Comparison of ENCODE assay signal across 26 cellular contexts in the genomic region with DNA sequence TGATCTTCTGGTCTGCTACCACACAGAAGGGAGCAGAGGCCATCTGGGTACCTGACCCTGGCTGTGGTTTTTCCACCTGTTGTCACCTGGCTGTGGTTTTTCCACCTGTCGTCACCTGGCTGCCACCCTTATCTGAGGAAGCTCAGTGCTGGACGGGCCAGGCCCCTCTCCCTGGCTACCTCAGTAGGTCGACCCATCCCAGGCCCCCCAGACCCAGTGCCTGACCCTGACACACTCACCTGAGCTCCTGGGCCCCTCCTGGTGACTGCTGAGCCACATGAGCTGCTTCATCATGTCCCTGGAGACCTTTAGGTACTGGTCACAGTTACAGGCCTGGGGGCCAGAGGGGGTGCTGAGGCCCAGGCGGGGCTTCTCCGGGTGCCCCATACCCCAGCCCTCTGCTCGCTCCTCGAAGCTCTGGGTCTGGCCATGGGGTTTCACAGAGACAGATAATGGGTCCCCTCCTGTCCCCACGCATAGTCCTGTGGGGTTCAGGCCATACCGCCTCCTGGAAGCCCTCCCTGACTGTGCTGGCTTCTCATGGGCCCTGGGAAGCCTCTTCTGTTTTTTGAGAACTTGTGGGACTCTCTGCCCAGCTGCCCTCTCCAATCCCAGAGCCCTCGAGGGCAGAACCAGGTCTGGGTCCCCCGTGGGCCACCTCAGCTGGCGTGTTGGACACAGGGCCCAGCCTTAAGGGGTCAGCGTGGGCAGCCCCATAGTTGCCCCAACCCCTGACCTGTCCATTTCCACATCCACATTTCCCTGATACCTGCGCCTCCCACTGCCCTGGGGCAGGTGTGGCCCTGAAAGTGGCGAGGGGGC. TPM values are rescaled to one million over a fixed set of nuclear protein-coding genes. Genes with fewer than 3 reads are reported as not detected.
DNase-seq lines count a peak whose midpoint lies in the region; ATAC-seq, FAIRE-seq and TF ChIP-seq lines count a peak whose summit lies in the region.
"Had no signal": no experiment of that assay in that cellular context is flagged by ENCODE, and none has a peak within 500 bp of the region (broad histone marks: within the 10 kb centered on the region; RNA-seq: fewer than 3 reads in every experiment).

No MANE protein-coding gene starts in this region.

- H3K9me3 ChIP-seq in left ventricle myocardium inferior (replicated peaks) (no peaks in the 10 kb centered on the region), heart left ventricle (no peaks in the 10 kb centered on the region), RWPE2 (ENCODE audit: severe bottlenecking) (no peaks in the 10 kb centered on the region), kidney (ENCODE audit: control insufficient read depth in 1 of 2, low read length in 2 of 2) (no peaks in the 10 kb centered on the region), upper lobe of left lung (no peaks in the 10 kb centered on the region)
- H3K9me3 ChIP-seq: MG63, right atrium auricular region, SJSA1 had no signal

- DNase-seq in left ventricle myocardium inferior (peak; percentile 11), heart left ventricle (no peak), RWPE2 (ENCODE audit: low spot score) (peak; percentile 41), kidney (peak; percentile 70), upper lobe of left lung (peak; percentile 18 to 57)
- DNase-seq: activated CD4-positive, alpha-beta T cell treated with anti-CD3 and anti-CD28 coated beads for 1 hour; activated T-cell treated with anti-CD3 and anti-CD28 coated beads, Interleukin-2, amount 50 U/mL, for 4 hours; MG63; naive thymus-derived CD4-positive, alpha-beta T cell; NCI-H1417; NCI-H446 treated with DMSO at 0.1 percent for 48 hours; stimulated activated CD4-positive, alpha-beta T cell treated with anti-CD3 and anti-CD28 coated beads, Interleukin-4, amount 100 ng/mL, for 1 hour; stimulated activated naive B cell treated with anti-CD40 and anti-IgM and Interleukin-4, amounts not matched to agents 10 μg/mL and 1 μg/mL and 100 μg/mL, for 72 hours had no signal

- no peak overlapping the region for H3K27ac ChIP-seq in left ventricle myocardium inferior (replicated peaks)
- no peak overlapping the region for H3K27ac ChIP-seq in heart left ventricle
- H3K27ac ChIP-seq in RWPE2 (ENCODE audit: poor library complexity, severe bottlenecking) = no peak overlapping the region
- H3K27ac ChIP-seq in kidney (ENCODE audit: low read depth in 2 of 2, low read length in 2 of 2) = no peak overlapping the region
- H3K27ac ChIP-seq in upper lobe of left lung = no peak overlapping the region
- H3K27ac ChIP-seq: C4-2B, parathyroid adenoma, right atrium auricular region, SJSA1 had no signal

- no peak for TF ChIP-seq EP300 in upper lobe of left lung (IDR thresholded peaks at IDR 0.05)

- H3K36me3 ChIP-seq in left ventricle myocardium inferior = no peaks in the 10 kb centered on the region
- H3K36me3 ChIP-seq in heart left ventricle = no peaks in the 10 kb centered on the region
- no peaks in the 10 kb centered on the region for H3K36me3 ChIP-seq in RWPE2 (ENCODE audit: low read depth)
- no peaks in the 10 kb centered on the region for H3K36me3 ChIP-seq in kidney (ENCODE audit: control insufficient read depth in 1 of 2, insufficient read depth in 2 of 2, low read length in 2 of 2)
- no peaks in the 10 kb centered on the region for H3K36me3 ChIP-seq in upper lobe of left lung
- H3K36me3 ChIP-seq: MG63, right atrium auricular region, SJSA1 had no signal

- H3K4me3 ChIP-seq in left ventricle myocardium inferior = no peak overlapping the region
- no peak overlapping the region for H3K4me3 ChIP-seq in heart left ventricle
- no peak overlapping the region for H3K4me3 ChIP-seq in RWPE2 (ENCODE audit: severe bottlenecking)
- no peak overlapping the region for H3K4me3 ChIP-seq in kidney (ENCODE audit: low read length in 2 of 2)
- no peak overlapping the region for H3K4me3 ChIP-seq in upper lobe of left lung
- H3K4me3 ChIP-seq: MG63, right atrium auricular region, SJSA1 had no signal

- TF ChIP-seq CTCF in left ventricle myocardium inferior (IDR thresholded peaks at IDR 0.05; ENCODE audit: borderline replicate concordance) = no peak
- TF ChIP-seq CTCF in heart left ventricle (IDR thresholded peaks at IDR 0.05) = no peak
- TF ChIP-seq CTCF in RWPE2 (IDR thresholded peaks at IDR 0.05; ENCODE audit: poor library complexity, severe bottlenecking) = no peak
- no peak for TF ChIP-seq CTCF in kidney (IDR thresholded peaks at IDR 0.05; ENCODE audit: borderline replicate concordance, extremely low read depth, insufficient read depth)
- no peak for TF ChIP-seq CTCF in upper lobe of left lung (IDR thresholded peaks at IDR 0.05)

- no peak overlapping the region for H3K9ac ChIP-seq in kidney (ENCODE audit: low read length in 2 of 2)
- H3K9ac ChIP-seq: parathyroid adenoma had no signal

- H3K4me1 ChIP-seq in left ventricle myocardium inferior (peaks cover 32% of the 10 kb centered on the region), heart left ventricle (peaks cover 12 to 47% (median 29%) of the 10 kb centered on the region in 12 donors), RWPE2 (ENCODE audit: insufficient read depth, poor library complexity, severe bottlenecking) (peaks cover 18% of the 10 kb centered on the region), kidney (ENCODE audit: control insufficient read depth in 1 of 2, insufficient read depth in 1 of 2, low read depth in 1 of 2, low read length in 2 of 2) (peaks cover 11 to 17% of the 10 kb centered on the region in 2 donors), upper lobe of left lung (peaks cover 30 to 50% (median 31%) of the 10 kb centered on the region in 4 donors)
- H3K4me1 ChIP-seq: parathyroid adenoma, SJSA1 had no signal

- ATAC-seq in heart left ventricle (no peak), RWPE2 (ENCODE audit: low read depth) (no peak), upper lobe of left lung (ENCODE audit: low FRiP score in 2 of 2) (no peak), HG02840 (IDR thresholded peaks at IDR 0.05; ENCODE audit: low FRiP score, unreplicated experiment) (no peak), HG02981 (IDR thresholded peaks at IDR 0.05; ENCODE audit: unreplicated experiment) (no peak), GM19324 (IDR thresholded peaks at IDR 0.05; ENCODE audit: low FRiP score, unreplicated experiment) (no peak)
- ATAC-seq: activated T-cell treated with anti-CD3 and anti-CD28 coated beads, Interleukin-2, amount 50 U/mL, for 4 hours; naive thymus-derived CD4-positive, alpha-beta T cell; Panc1; stimulated activated naive B cell treated with anti-CD40 and anti-IgM and Interleukin-4, amounts not matched to agents 10 μg/mL and 1 μg/mL and 100 μg/mL, for 72 hours had no signal

- intact Hi-C loops in left ventricle myocardium inferior (cut with micrococcal nuclease) = no loop called here
- intact Hi-C loops in heart left ventricle (cut with DNase I) = no loop called here
- intact Hi-C loops in kidney (cut with DNase I) = no loop called here

- H3K27me3 ChIP-seq in left ventricle myocardium inferior (ENCODE audit: low read depth) (peaks cover 37% of the 10 kb centered on the region), heart left ventricle (peaks cover 0 to 23% (median 0%) of the 10 kb centered on the region in 9 donors), RWPE2 (ENCODE audit: insufficient read depth, poor library complexity, severe bottlenecking) (no peaks in the 10 kb centered on the region), upper lobe of left lung (peaks cover 0 to 7% (median 0%) of the 10 kb centered on the region in 4 donors)
- H3K27me3 ChIP-seq: MG63, right atrium auricular region had no signal

- TF ChIP-seq POLR2A in heart left ventricle (IDR thresholded peaks at IDR 0.05) (no peak), upper lobe of left lung (IDR thresholded peaks at IDR 0.05) (no peak)

- 87 to 91% (median 90%) methylated on average over 10 to 15 of the region's 15 CpGs for WGBS in heart left ventricle, 4 donors
- WGBS in upper lobe of left lung, 2 donors = 88 to 92% methylated on average over 9 to 15 of the region's 15 CpGs

- FAIRE-seq in kidney (lab: Jason Lieb, UNC) = no peak
- FAIRE-seq: endometrium, TTC549 had no signal

RNA-seq across cellular contexts. Expression of a gene that starts 7.5 kb away (rescaled TPM):
- total RNA-seq in left ventricle myocardium inferior (5.1 TPM), heart left ventricle (10 to 100 TPM in 5 of 9 donors, 1 to 10 TPM in 4; 6.4 to 15.8 (median 10.3) TPM), kidney (4.7 TPM), upper lobe of left lung (10 to 100 TPM in 3 of 6 donors, 1 to 10 TPM in 3; 3.1 to 26.9 (median 9.5) TPM)
- polyA plus RNA-seq in heart left ventricle (1 to 10 TPM; 1.6 to 4.2 TPM), kidney (ENCODE audit: insufficient read depth, low read depth, low replicate concordance) (1.7 TPM)
- polyA plus RNA-seq: naive thymus-derived CD4-positive, alpha-beta T cell had no signal

RNA-seq across cellular contexts. Expression of a gene that starts 32.1 kb away (rescaled TPM):
- total RNA-seq in left ventricle myocardium inferior = 16.3 TPM
- total RNA-seq in heart left ventricle = 10 to 100 TPM; 14.0 to 46.4 (median 18.5) TPM
- polyA plus RNA-seq in heart left ventricle = 10 to 100 TPM in 1 of 2 donors, 1 to 10 TPM in 1; 6.6 to 16.3 TPM
- total RNA-seq in kidney = 23.8 TPM
- polyA plus RNA-seq in kidney (ENCODE audit: insufficient read depth, low read depth, low replicate concordance) = 4.9 TPM
- 10 to 100 TPM; 31.5 to 62.6 (median 39.2) TPM for total RNA-seq in upper lobe of left lung

RNA-seq across cellular contexts. Expression of a gene that starts 54.5 kb away (rescaled TPM):
- total RNA-seq in left ventricle myocardium inferior = 35.2 TPM
- total RNA-seq in heart left ventricle = 10 to 100 TPM; 32.5 to 55.5 (median 38.1) TPM
- 10 to 100 TPM; 31.4 to 77.8 TPM for polyA plus RNA-seq in heart left ventricle
- 57.3 TPM for total RNA-seq in kidney
- 43.8 TPM for polyA plus RNA-seq in kidney (ENCODE audit: insufficient read depth, low read depth, low replicate concordance)
- total RNA-seq in upper lobe of left lung = 10 to 100 TPM; 31.8 to 55.6 (median 49.8) TPM

RNA-seq across cellular contexts. Expression of a gene that starts 58.5 kb away (rescaled TPM):
- 0.58 TPM for total RNA-seq in left ventricle myocardium inferior
- total RNA-seq in heart left ventricle = under 1 TPM in 2 of 9 donors, not detected in 7; 0.23 to 0.31 TPM
- under 1 TPM in 1 of 2 donors, not detected in 1; 0.61 TPM for polyA plus RNA-seq in heart left ventricle
- total RNA-seq in kidney = 0.38 TPM
- polyA plus RNA-seq in kidney (ENCODE audit: insufficient read depth, low read depth, low replicate concordance) = not detected
- under 1 TPM in 1 of 6 donors, not detected in 5; 0.23 TPM for total RNA-seq in upper lobe of left lung
- total RNA-seq: activated T-cell treated with anti-CD3 and anti-CD28 coated beads, Interleukin-2, amount 50 U/mL, for 4 hours; aorta; cardiac septum; naive thymus-derived CD4-positive, alpha-beta T cell; right atrium auricular region; SJSA1 had no signal
- polyA plus RNA-seq: AG04450; aorta; naive thymus-derived CD4-positive, alpha-beta T cell had no signal

Comparison
In these comparisons a context has a peak if more than half of its experiments do, and no peak if none do; other contexts are left out.
1. DNase-seq: peak in left ventricle myocardium inferior (single experiment), RWPE2 (single experiment), kidney (single experiment) and upper lobe of left lung (2 of 2); none in heart left ventricle (0 of 5).